8 cellular contexts compared by ENCODE assay signal in the genomic region with DNA sequence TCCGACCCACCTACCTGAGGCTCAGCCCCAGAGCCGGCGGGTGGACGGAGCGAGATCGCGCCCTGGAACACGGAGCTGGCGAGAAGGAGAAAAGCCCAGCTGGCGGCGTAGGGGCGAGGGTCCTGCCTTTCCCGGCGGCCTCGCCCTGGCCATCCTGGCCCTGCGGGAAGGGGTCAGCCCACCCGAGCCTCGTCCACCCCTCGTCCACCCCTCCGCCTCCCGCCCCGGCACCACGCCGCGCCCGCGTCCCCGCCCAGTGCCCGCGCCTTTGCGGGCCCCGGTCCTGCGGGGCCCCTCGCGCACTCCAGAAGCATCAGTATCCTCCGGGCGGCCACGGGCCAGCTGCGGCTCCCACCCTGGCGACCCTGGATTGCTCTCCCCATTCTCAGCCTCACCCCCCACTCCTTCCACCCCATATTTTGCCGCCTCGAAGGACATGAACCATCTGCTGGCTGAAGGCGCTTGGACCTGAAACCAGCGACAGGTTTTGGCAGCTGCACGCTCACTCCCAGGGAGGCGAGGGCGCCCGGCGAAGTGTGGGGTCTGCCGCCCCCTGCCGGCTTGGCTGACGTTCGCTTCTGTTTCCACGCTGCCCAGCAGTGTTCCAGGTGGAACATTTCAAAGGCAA.
A peak's percentile ranks its signal among the peaks of the same experiment; 100 is the strongest.
DNase-seq lines count a peak whose midpoint lies in the region; ATAC-seq and TF ChIP-seq lines count a peak whose summit lies in the region.

No MANE protein-coding gene starts in this region.

- H3K9me3 Mint-ChIP-seq in stimulated activated effector memory CD8-positive, alpha-beta T cell treated with anti-CD3 and anti-CD28 coated beads, Interleukin-12 subunit alpha, Interleukin-12 subunit beta, amount 100 ng/mL, for 72 hours, result no peaks in the 10 kb centered on the region

- TF ChIP-seq CTCF in epithelial cell of proximal tubule (conservative IDR thresholded peaks at IDR 0.05; ENCODE audit: low read depth, low read length), result peak; percentile 87

- H3K4me1 Mint-ChIP-seq in stimulated activated effector memory CD8-positive, alpha-beta T cell treated with anti-CD3 and anti-CD28 coated beads, Interleukin-12 subunit alpha, Interleukin-12 subunit beta, amount 100 ng/mL, for 72 hours, result peaks cover 5% of the 10 kb centered on the region

- no peak overlapping the region for H3K27ac Mint-ChIP-seq in stimulated activated effector memory CD8-positive, alpha-beta T cell treated with anti-CD3 and anti-CD28 coated beads, Interleukin-12 subunit alpha, Interleukin-12 subunit beta, amount 100 ng/mL, for 72 hours

- peak overlapping the region; percentile 64 for H3K4me3 Mint-ChIP-seq in stimulated activated effector memory CD8-positive, alpha-beta T cell treated with anti-CD3 and anti-CD28 coated beads, Interleukin-12 subunit alpha, Interleukin-12 subunit beta, amount 100 ng/mL, for 72 hours

- DNase-seq in NCI-H2107 treated with DMSO at 0.1 percent for 48 hours (lab: John Stamatoyannopoulos, UW; ENCODE audit: unreplicated experiment), result peak; percentile 3
- DNase-seq in activated CD8-positive, alpha-beta memory T cell treated with anti-CD3 and anti-CD28 coated beads, Interleukin-2, amount 50 U/mL, for 4 hours, result peak; percentile 35
- DNase-seq in epithelial cell of proximal tubule (ENCODE audit: low read depth), result no peak
- DNase-seq in mucosa of gallbladder (ENCODE audit: low spot score), result peak; percentile 70
- DNase-seq in stimulated activated effector memory CD8-positive, alpha-beta T cell treated with anti-CD3 and anti-CD28 coated beads, Interleukin-12 subunit alpha, Interleukin-12 subunit beta, amount 100 ng/mL, for 72 hours (ENCODE audit: low spot score in 2 of 2), result peak; percentile 21 to 68
- DNase-seq in NCI-H345 (lab: John Stamatoyannopoulos, UW), result no peak

- H3K4me3 ChIP-seq in epithelial cell of proximal tubule (ENCODE audit: low read depth, low read length), result peak overlapping the region; percentile 60

- peak; percentile 97 for ATAC-seq in GM18511 (IDR thresholded peaks at IDR 0.05; ENCODE audit: unreplicated experiment)
- peak; percentile 97 for ATAC-seq in HG02885 (IDR thresholded peaks at IDR 0.05; ENCODE audit: poor library complexity, unreplicated experiment)
- ATAC-seq in stimulated activated effector memory CD8-positive, alpha-beta T cell treated with anti-CD3 and anti-CD28 coated beads, Interleukin-12 subunit alpha, Interleukin-12 subunit beta, amount 100 ng/mL, for 72 hours, result peak; percentile 78

- H3K36me3 Mint-ChIP-seq in stimulated activated effector memory CD8-positive, alpha-beta T cell treated with anti-CD3 and anti-CD28 coated beads, Interleukin-12 subunit alpha, Interleukin-12 subunit beta, amount 100 ng/mL, for 72 hours, result no peaks in the 10 kb centered on the region

Comparison
In these comparisons a context has a peak if more than half of its experiments do, and no peak if none do; other contexts are left out.
1. DNase-seq: peak in NCI-H2107 treated with DMSO at 0.1 percent for 48 hours (single experiment), activated CD8-positive, alpha-beta memory T cell treated with anti-CD3 and anti-CD28 coated beads, Interleukin-2, amount 50 U/mL, for 4 hours (single experiment), mucosa of gallbladder (single experiment) and stimulated activated effector memory CD8-positive, alpha-beta T cell treated with anti-CD3 and anti-CD28 coated beads, Interleukin-12 subunit alpha, Interleukin-12 subunit beta, amount 100 ng/mL, for 72 hours (2 of 2); none in epithelial cell of proximal tubule (single experiment) and NCI-H345 (single experiment).
2. Peak in every context shown above with its lines, with median percentiles within 50 percentile points of each other: ATAC-seq.